ENCODE assay signal across 8 cellular contexts in the genomic region with DNA sequence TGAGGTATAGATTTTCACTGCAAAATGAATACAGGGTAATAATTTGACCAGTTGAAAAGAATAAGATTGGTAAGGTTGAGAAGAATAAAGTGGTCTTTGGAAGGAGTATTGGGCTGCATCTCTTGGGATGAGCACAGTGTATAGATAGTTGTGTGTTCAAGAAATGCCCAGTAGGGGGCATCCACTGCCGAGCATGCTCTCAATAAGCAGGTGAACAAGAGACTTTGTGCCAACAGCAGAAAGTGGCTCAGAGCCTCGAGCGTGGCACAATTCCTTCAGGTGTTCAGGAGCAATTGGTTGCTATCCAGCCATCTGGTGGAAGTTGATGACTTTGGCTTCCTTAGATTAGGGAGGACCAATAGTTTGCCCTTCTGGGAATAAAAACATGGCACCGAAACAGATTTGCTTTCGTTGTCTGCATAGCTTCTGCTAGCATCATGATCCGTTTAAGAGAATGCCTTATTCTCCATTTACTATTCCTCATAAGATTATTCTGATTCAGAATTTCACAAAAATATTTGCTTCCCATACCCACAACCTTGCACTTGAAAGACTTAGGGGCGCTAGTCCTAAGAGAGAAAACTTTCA.
DNase-seq lines count a peak whose midpoint lies in the region; ATAC-seq, FAIRE-seq and TF ChIP-seq lines count a peak whose summit lies in the region.

No MANE protein-coding gene starts in this region.

- DNase-seq in heart left ventricle: no peak
- DNase-seq in left ventricle myocardium inferior: no peak
- peak; percentile 10 for DNase-seq in HTR-8/SVneo (ENCODE audit: insufficient read length, low spot score)
- peak; percentile 66 for DNase-seq in WERI-Rb-1
- peak; percentile 45 for DNase-seq in left kidney (ENCODE audit: low read depth, low spot score)
- no peak for DNase-seq in NCI-H345 (lab: John Stamatoyannopoulos, UW)

- WGBS in heart left ventricle, 4 donors: 73 to 81% (median 76%) methylated on average over 7 of the region's 7 CpGs

- H3K27ac ChIP-seq in heart left ventricle: no peak overlapping the region
- no peak overlapping the region for H3K27ac ChIP-seq in left ventricle myocardium inferior (replicated peaks)
- no peak overlapping the region for H3K27ac ChIP-seq in WERI-Rb-1

- FAIRE-seq in HTR-8/SVneo (lab: Jason Lieb, UNC): no peak

- TF ChIP-seq POLR2A in heart left ventricle (IDR thresholded peaks at IDR 0.05): no peak

- no peaks in the 10 kb centered on the region for H3K36me3 ChIP-seq in heart left ventricle
- H3K36me3 ChIP-seq in left ventricle myocardium inferior: no peaks in the 10 kb centered on the region
- no peaks in the 10 kb centered on the region for H3K36me3 ChIP-seq in WERI-Rb-1

- intact Hi-C loops in heart left ventricle (cut with DNase I) (loop anchor here in 1 of 10 donors (10.0 kb wide), 1 partner anchor 257 kb away; a partner anchor contains a TSS), left ventricle myocardium inferior (cut with micrococcal nuclease) (no loop called here)

- peaks cover 0 to 3% (median 0%) of the 10 kb centered on the region in 9 donors for H3K27me3 ChIP-seq in heart left ventricle
- H3K27me3 ChIP-seq in left ventricle myocardium inferior (ENCODE audit: low read depth): no peaks in the 10 kb centered on the region
- H3K27me3 ChIP-seq in WERI-Rb-1 (ENCODE audit: insufficient read depth, low read depth, severe bottlenecking): peaks cover 2% of the 10 kb centered on the region

- no peaks in the 10 kb centered on the region for H3K9me3 ChIP-seq in heart left ventricle
- H3K9me3 ChIP-seq in left ventricle myocardium inferior (replicated peaks): no peaks in the 10 kb centered on the region
- H3K9me3 ChIP-seq in WERI-Rb-1 (ENCODE audit: severe bottlenecking): no peaks in the 10 kb centered on the region

- H3K4me3 ChIP-seq in heart left ventricle: no peak overlapping the region
- H3K4me3 ChIP-seq in left ventricle myocardium inferior: no peak overlapping the region
- H3K4me3 ChIP-seq in WERI-Rb-1 (ENCODE audit: low read depth, low read length): peak overlapping the region; percentile 26

- peak in 7 of 12 donors; percentile 16 to 29 (median 27) for TF ChIP-seq CTCF in heart left ventricle (IDR thresholded peaks at IDR 0.05)
- no peak for TF ChIP-seq CTCF in left ventricle myocardium inferior (IDR thresholded peaks at IDR 0.05; ENCODE audit: borderline replicate concordance)
- TF ChIP-seq CTCF in WERI-Rb-1 (IDR thresholded peaks at IDR 0.05; ENCODE audit: low read depth, low read length): peak; percentile 80

- H3K4me1 ChIP-seq in heart left ventricle: no peaks in the 10 kb centered on the region
- H3K4me1 ChIP-seq in left ventricle myocardium inferior: peaks cover 3% of the 10 kb centered on the region

- ATAC-seq in heart left ventricle (no peak), GM21723 (IDR thresholded peaks at IDR 0.05; ENCODE audit: unreplicated experiment) (peak; percentile 83), HG02840 (IDR thresholded peaks at IDR 0.05; ENCODE audit: low FRiP score, unreplicated experiment) (no peak)

Comparison
In these comparisons a context has a peak if more than half of its experiments do, and no peak if none do; other contexts are left out.
1. DNase-seq: peak in HTR-8/SVneo (single experiment), WERI-Rb-1 (single experiment) and left kidney (single experiment); none in heart left ventricle (0 of 5), left ventricle myocardium inferior (single experiment) and NCI-H345 (single experiment).